ENCODE assay signal across 19 cellular contexts in the genomic region with DNA sequence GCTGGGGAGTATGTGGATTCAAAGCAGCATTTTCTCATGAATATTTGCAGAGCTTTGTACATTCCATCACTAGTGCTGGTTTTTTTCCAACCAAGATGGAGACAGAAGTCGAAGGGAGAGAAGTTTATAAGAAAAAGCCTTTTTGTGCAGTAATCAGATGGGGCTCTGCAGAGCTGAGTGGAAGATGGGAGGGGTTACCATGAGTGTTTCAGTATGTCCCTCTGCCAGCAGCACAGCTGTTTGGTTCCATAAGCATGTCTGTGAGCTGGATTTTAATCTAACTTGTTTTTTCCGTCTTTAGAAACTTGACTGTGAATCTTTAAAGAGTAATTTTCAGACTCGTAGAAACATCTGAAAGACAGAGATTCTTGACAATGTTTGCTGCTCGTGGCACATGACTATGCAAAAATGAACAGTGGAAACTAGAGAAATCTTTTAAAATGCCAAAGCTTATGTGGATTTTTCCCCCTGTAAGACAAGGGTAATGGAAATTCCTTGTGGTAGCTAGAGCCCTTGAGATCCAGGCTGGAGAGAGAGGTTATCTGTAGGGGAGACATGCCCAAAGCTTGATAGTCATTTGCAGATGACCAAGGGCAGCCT. TPM values are rescaled to one million over a fixed set of nuclear protein-coding genes. Genes with fewer than 3 reads are reported as not detected.
DNase-seq lines count a peak whose midpoint lies in the region; ATAC-seq and TF ChIP-seq lines count a peak whose summit lies in the region.
"Had no signal": no experiment of that assay in that cellular context is flagged by ENCODE, and none has a peak within 500 bp of the region (broad histone marks: within the 10 kb centered on the region; RNA-seq: fewer than 3 reads in every experiment).

No MANE protein-coding gene starts in this region.

- DNase-seq in AG10803 (ENCODE audit: low read depth) (peak; percentile 48), heart right ventricle (peak in 1 of 2 donors; percentile 26), NCI-H510A treated with DMSO at 0.1 percent for 48 hours (lab: John Stamatoyannopoulos, UW) (no peak), Caco-2 (no peak)
- DNase-seq: CD8-positive, alpha-beta memory T cell; Kasumi-1; left colon; natural killer cell; NCI-H146; SIG-M5; substantia nigra had no signal

- H3K27me3 Mint-ChIP-seq in brain (no peaks in the 10 kb centered on the region), Caco-2 (ENCODE audit: insufficient read depth, unreplicated experiment) (no peaks in the 10 kb centered on the region)
- H3K27me3 Mint-ChIP-seq: CD8-positive, alpha-beta memory T cell had no signal

- ATAC-seq in heart right ventricle (peak in 7 of 8 donors; percentile 42 to 80 (median 65)), HG03439 (IDR thresholded peaks at IDR 0.05; ENCODE audit: unreplicated experiment) (no peak), GM21576 (IDR thresholded peaks at IDR 0.05; ENCODE audit: unreplicated experiment) (no peak)
- ATAC-seq: activated naive CD4-positive, alpha-beta T cell treated with anti-CD3 and anti-CD28 coated beads, Interleukin-2, amount 50 U/mL, for 72 hours; left colon; natural killer cell had no signal

- H3K9me3 ChIP-seq in heart right ventricle = no peaks in the 10 kb centered on the region
- no peaks in the 10 kb centered on the region for H3K9me3 ChIP-seq in Caco-2
- H3K9me3 ChIP-seq: prostate gland had no signal

- H3K27ac Mint-ChIP-seq in brain = peak overlapping the region in 4 of 5 experiments; percentile 2 to 82 (median 18)
- no peak overlapping the region for H3K27ac Mint-ChIP-seq in Caco-2 (ENCODE audit: unreplicated experiment)
- H3K27ac Mint-ChIP-seq: activated naive CD4-positive, alpha-beta T cell treated with anti-CD3 and anti-CD28 coated beads, Interleukin-2, amount 50 U/mL, for 72 hours; natural killer cell; T-helper 2 cell treated with Interferon-gamma antibody and Interleukin-4, amounts not matched to agents 5 μg/mL and 100 μg/mL, for 36 hours had no signal

- H3K4me1 ChIP-seq in heart right ventricle (peaks cover 3 to 67% (median 26%) of the 10 kb centered on the region in 9 donors), rectal smooth muscle tissue (ENCODE audit: control insufficient read depth, insufficient read depth, low read length) (peaks cover 29% of the 10 kb centered on the region), Caco-2 (peaks cover 3% of the 10 kb centered on the region; the same call in 1 of the 2 replicates)
- H3K4me1 ChIP-seq: prostate gland had no signal

- peaks cover 24% of the 10 kb centered on the region for H3K4me1 Mint-ChIP-seq in brain
- no peaks in the 10 kb centered on the region for H3K4me1 Mint-ChIP-seq in Caco-2 (ENCODE audit: low read depth, unreplicated experiment)
- H3K4me1 Mint-ChIP-seq: CD8-positive, alpha-beta memory T cell had no signal

- H3K27ac ChIP-seq in heart right ventricle (peak overlapping the region in 7 of 10 donors; percentile 11 to 72 (median 43)), rectal smooth muscle tissue (ENCODE audit: low read depth, low read length) (peak overlapping the region; percentile 71)
- H3K27ac ChIP-seq: cardiac muscle cell, prostate gland had no signal

- H3K36me3 ChIP-seq in heart right ventricle (peaks cover 0 to 35% (median 0%) of the 10 kb centered on the region in 9 donors), rectal smooth muscle tissue (ENCODE audit: control insufficient read depth, insufficient read depth, low read length) (no peaks in the 10 kb centered on the region), Caco-2 (ENCODE audit: control insufficient read depth, insufficient read depth, low read length) (no peaks in the 10 kb centered on the region)
- H3K36me3 ChIP-seq: cardiac muscle cell, prostate gland had no signal

- TF ChIP-seq CTCF in AG10803 (conservative IDR thresholded peaks at IDR 0.05; ENCODE audit: low read length) = no peak
- no peak for TF ChIP-seq CTCF in brain (conservative IDR thresholded peaks at IDR 0.05)
- TF ChIP-seq CTCF in heart right ventricle (IDR thresholded peaks at IDR 0.05) = no peak
- TF ChIP-seq CTCF in Caco-2 (IDR thresholded peaks at IDR 0.05; ENCODE audit: insufficient read depth in 1 of 2, low read depth in 1 of 2, low read length in 1 of 2, severe bottlenecking in 1 of 2, unreplicated experiment in 1 of 2) = no peak

- H3K4me3 Mint-ChIP-seq in brain (peak overlapping the region in 2 of 5 experiments; percentile 47 to 54), Caco-2 (ENCODE audit: unreplicated experiment) (no peak overlapping the region)
- H3K4me3 Mint-ChIP-seq: CD8-positive, alpha-beta memory T cell; natural killer cell; T-helper 2 cell treated with Interferon-gamma antibody and Interleukin-4, amounts not matched to agents 5 μg/mL and 100 μg/mL, for 36 hours had no signal

- H3K9ac ChIP-seq in rectal smooth muscle tissue (ENCODE audit: low read length) = no peak overlapping the region

- H3K36me3 Mint-ChIP-seq in brain = peaks cover 38% of the 10 kb centered on the region
- no peaks in the 10 kb centered on the region for H3K36me3 Mint-ChIP-seq in Caco-2 (ENCODE audit: insufficient read depth, unreplicated experiment)
- H3K36me3 Mint-ChIP-seq: natural killer cell had no signal

- H3K4me3 ChIP-seq in AG10803 (ENCODE audit: low read length) = no peak overlapping the region
- H3K4me3 ChIP-seq in heart right ventricle = no peak overlapping the region
- no peak overlapping the region for H3K4me3 ChIP-seq in rectal smooth muscle tissue (ENCODE audit: low read length)
- no peak overlapping the region for H3K4me3 ChIP-seq in Caco-2 (ENCODE audit: low read depth, low read length)
- H3K4me3 ChIP-seq: cardiac muscle cell, prostate gland had no signal

- intact Hi-C loops in heart right ventricle (cut with DNase I) (loop anchor here in 1 of 10 donors (10.0 kb wide), 1 partner anchor 49 kb away; no protein-coding TSS in a partner anchor), Caco-2 (cut with micrococcal nuclease; ENCODE audit: unreplicated experiment) (no loop called here)

- BruUV-seq in Caco-2 (replicated peaks; lab: Mats Ljungman, UMichigan) = no TSS peak

- H3K9me3 Mint-ChIP-seq in brain (peaks cover 0 to 9% (median 4%) of the 10 kb centered on the region in 5 experiments), Caco-2 (ENCODE audit: unreplicated experiment) (no peaks in the 10 kb centered on the region)
- H3K9me3 Mint-ChIP-seq: activated naive CD4-positive, alpha-beta T cell treated with anti-CD3 and anti-CD28 coated beads, Interleukin-2, amount 50 U/mL, for 72 hours; CD8-positive, alpha-beta memory T cell; natural killer cell had no signal

- CTCF ChIA-PET in Caco-2 (lab: Charles Lee) = no interaction called here

- POLR2A ChIA-PET in Caco-2 (lab: Charles Lee) = no interaction called here

- H3K27me3 ChIP-seq in heart right ventricle (no peaks in the 10 kb centered on the region), rectal smooth muscle tissue (ENCODE audit: control insufficient read depth, insufficient read depth, low read length) (no peaks in the 10 kb centered on the region), Caco-2 (replicated peaks; ENCODE audit: control insufficient read depth, insufficient read depth, low read length) (no peaks in the 10 kb centered on the region)
- H3K27me3 ChIP-seq: cardiac muscle cell had no signal

- 65 to 68% methylated on average over 4 of the region's 4 CpGs for WGBS in heart right ventricle, 2 donors

RNA-seq across cellular contexts. Expression of gene STARD9, which starts 20.3 kb away (rescaled TPM):
- 1.6 TPM for polyA plus RNA-seq in brain (ENCODE audit: insufficient read depth, low read depth, low replicate concordance)
- 1 to 10 TPM; 2.7 to 9.6 (median 6.1) TPM for total RNA-seq in heart right ventricle
- 10 to 100 TPM in 1 of 2 donors, 1 to 10 TPM in 1; 2.3 to 15.7 TPM for polyA plus RNA-seq in heart right ventricle
- 0.56 and 0.86 TPM in 2 replicates for total RNA-seq in Caco-2 (2022)

RNA-seq across cellular contexts. Expression of gene HAUS2, which starts 47.1 kb away (rescaled TPM):
- polyA plus RNA-seq in brain (ENCODE audit: insufficient read depth, low read depth, low replicate concordance) (15.9 TPM), heart right ventricle (1 to 10 TPM; 5.5 to 9.1 TPM)
- total RNA-seq in heart right ventricle (10 to 100 TPM in 8 of 10 donors, 1 to 10 TPM in 2; 8.5 to 17.0 (median 11.9) TPM), Caco-2 (2022) (35.7 and 36.9 TPM in 2 replicates)

RNA-seq across cellular contexts. Expression of gene LRRC57, which starts 47.1 kb away (rescaled TPM):
- 19.1 TPM for polyA plus RNA-seq in brain (ENCODE audit: insufficient read depth, low read depth, low replicate concordance)
- 10 to 100 TPM; 12.1 to 24.6 (median 16.6) TPM for total RNA-seq in heart right ventricle
- 1 to 10 TPM; 3.7 to 6.9 TPM for polyA plus RNA-seq in heart right ventricle
- 19.3 and 28.8 TPM in 2 replicates for total RNA-seq in Caco-2 (2022)

Comparison
In these comparisons a context has a peak if more than half of its experiments do, and no peak if none do; other contexts are left out.
1. ATAC-seq: peak in heart right ventricle (7 of 8); none in HG03439 (single experiment) and GM21576 (single experiment).